1 cellular context compared by ENCODE assay signal in the genomic region with DNA sequence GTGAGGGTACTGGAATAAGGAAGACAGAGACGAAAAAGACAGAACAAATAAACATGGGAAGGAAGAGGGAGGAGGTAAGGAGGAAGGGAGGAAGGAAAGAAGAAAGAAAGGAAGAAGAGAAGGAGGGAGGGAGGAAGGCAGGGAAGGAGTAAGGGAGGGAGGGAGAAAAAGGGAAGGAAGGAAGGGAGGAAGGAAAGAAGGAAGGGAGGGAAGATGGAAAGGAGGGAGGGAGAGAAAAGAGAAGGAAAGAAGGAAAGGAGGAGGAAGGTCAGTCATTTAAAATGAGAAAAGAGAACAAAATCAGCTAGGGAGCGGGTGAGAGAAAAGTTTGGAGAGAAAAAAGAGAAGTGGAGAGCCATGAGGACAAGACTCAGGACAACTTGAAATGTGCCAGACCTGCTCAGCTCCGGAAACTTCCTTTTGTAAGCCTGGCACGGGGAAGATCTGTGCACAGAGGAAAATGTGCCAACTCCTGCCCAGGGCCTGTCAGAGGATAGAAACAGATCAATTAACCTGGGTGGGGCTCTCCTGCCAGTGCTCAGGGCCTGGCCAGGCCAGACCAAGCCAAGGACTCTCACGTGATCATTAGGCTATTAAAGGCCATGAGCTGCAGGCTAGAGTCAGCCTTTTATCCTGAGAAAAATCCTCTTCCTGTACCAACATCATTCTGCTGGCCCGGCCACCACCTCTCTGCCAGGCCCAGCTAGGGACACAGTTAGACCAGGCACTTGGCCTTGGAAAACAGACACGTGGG.
TF ChIP-seq lines count a peak whose summit lies in the region.

No MANE protein-coding gene starts in this region.

TF ChIP-seq in HepG2, 621 proteins besides CTCF, POLR2A, EP300 and RAD21:
- TF ChIP-seq HNRNPK (IDR thresholded peaks at IDR 0.05; ENCODE audit: low read depth, low read length, poor library complexity, severe bottlenecking) (peak; percentile 29), ZSCAN20 (CRISPR knock-in tag; IDR thresholded peaks at IDR 0.05; ENCODE audit: borderline replicate concordance) (no peak), ETV6 (CRISPR knock-in tag; conservative IDR thresholded peaks at IDR 0.05) (no peak), MTF2 (CRISPR knock-in tag; IDR thresholded peaks at IDR 0.05; ENCODE audit: borderline replicate concordance) (no peak), KDM2A (CRISPR knock-in tag; IDR thresholded peaks at IDR 0.05; ENCODE audit: borderline replicate concordance, low read depth) (no peak), PHF5A (CRISPR knock-in tag; IDR thresholded peaks at IDR 0.05; ENCODE audit: low read depth, unreplicated experiment) (no peak), MBNL3 (CRISPR knock-in tag; conservative IDR thresholded peaks at IDR 0.05) (no peak), PCBP2 (optimal IDR thresholded peaks at IDR 0.05; ENCODE audit: low read depth, low read length, poor library complexity, severe bottlenecking) (peak; percentile 65)
- TF ChIP-seq, protein P1, sequence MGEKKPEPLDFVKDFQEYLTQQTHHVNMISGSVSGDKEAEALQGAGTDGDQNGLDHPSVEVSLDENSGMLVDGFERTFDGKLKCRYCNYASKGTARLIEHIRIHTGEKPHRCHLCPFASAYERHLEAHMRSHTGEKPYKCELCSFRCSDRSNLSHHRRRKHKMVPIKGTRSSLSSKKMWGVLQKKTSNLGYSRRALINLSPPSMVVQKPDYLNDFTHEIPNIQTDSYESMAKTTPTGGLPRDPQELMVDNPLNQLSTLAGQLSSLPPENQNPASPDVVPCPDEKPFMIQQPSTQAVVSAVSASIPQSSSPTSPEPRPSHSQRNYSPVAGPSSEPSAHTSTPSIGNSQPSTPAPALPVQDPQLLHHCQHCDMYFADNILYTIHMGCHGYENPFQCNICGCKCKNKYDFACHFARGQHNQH (CRISPR knock-in tag; IDR thresholded peaks at IDR 0.05), result no peak
